Comparison of ENCODE assay signal across 25 cellular contexts in the genomic region with DNA sequence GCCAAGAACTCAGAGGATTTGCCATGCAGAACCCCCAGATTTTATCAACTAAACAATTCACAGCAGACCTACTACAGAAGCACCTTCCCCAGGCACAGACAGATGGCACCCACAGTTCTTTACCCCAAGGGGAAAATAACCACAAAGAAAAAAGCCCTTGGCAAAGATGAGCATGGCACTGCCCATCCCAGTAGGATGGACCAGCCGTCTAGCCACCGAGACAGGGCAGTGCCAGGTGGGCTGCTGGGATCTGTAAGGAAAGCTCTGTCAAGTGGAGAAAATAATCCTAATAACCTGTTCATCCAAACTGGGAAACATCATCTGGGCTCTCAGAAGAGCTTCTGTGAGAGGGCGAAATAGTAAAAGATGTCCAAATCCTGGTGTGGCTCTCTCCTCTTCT.
DNase-seq lines count a peak whose midpoint lies in the region; ATAC-seq and TF ChIP-seq lines count a peak whose summit lies in the region.
"Had no signal": no experiment of that assay in that cellular context is flagged by ENCODE, and none has a peak within 500 bp of the region (broad histone marks: within the 10 kb centered on the region; RNA-seq: fewer than 3 reads in every experiment).

No MANE protein-coding gene starts in this region.

- H3K27me3 ChIP-seq in SK-N-SH (ENCODE audit: insufficient read depth), result no peaks in the 10 kb centered on the region
- H3K27me3 ChIP-seq in endodermal cell (ENCODE audit: control insufficient read depth, insufficient read depth, low read length, poor library complexity, severe bottlenecking), result no peaks in the 10 kb centered on the region
- H3K27me3 ChIP-seq in stomach smooth muscle (ENCODE audit: control insufficient read depth in 1 of 2, insufficient read depth in 2 of 2, low read length in 2 of 2), result no peaks in the 10 kb centered on the region
- H3K27me3 ChIP-seq in WERI-Rb-1 (ENCODE audit: insufficient read depth, low read depth, severe bottlenecking), result no peaks in the 10 kb centered on the region
- H3K27me3 ChIP-seq: BLaER1, MG63 had no signal

- POLR2A ChIA-PET in SK-N-SH (lab: Yijun Ruan, JAX), result interaction anchor here (2.2 kb wide), 1 partner anchor 11 kb away, joined by 7 read pairs; no protein-coding TSS in a partner anchor

- no peak overlapping the region for H2AFZ ChIP-seq in SK-N-SH (ENCODE audit: low read depth)

- no peak overlapping the region for H3K4me3 Mint-ChIP-seq in endodermal cell
- H3K4me3 Mint-ChIP-seq: CD4-positive, alpha-beta T cell had no signal

- H3K9me2 ChIP-seq in SK-N-SH, result no peaks in the 10 kb centered on the region

- in situ Hi-C loops in G401 (cut with HindIII; ENCODE audit: low sequenced_read_pairs), result no loop called here

- H3K27me3 Mint-ChIP-seq in endodermal cell (ENCODE audit: insufficient read depth), result no peaks in the 10 kb centered on the region
- H3K27me3 Mint-ChIP-seq: CD4-positive, alpha-beta T cell had no signal

- TF ChIP-seq CTCF in SK-N-SH (IDR thresholded peaks at IDR 0.05) (no peak), endodermal cell (conservative IDR thresholded peaks at IDR 0.05) (no peak), WERI-Rb-1 (IDR thresholded peaks at IDR 0.05; ENCODE audit: low read depth, low read length) (no peak)

- CTCF ChIA-PET in SK-N-SH (lab: Yijun Ruan, JAX), result interaction anchor here (0.7 to 6.7 kb wide), 21 partner anchors 9 to 225 kb away, joined by 3 to 38 read pairs (median 6); partner anchors contain the start of gene COL23A1

- H3K4me1 ChIP-seq in SK-N-SH (ENCODE audit: control insufficient read depth in 1 of 2, insufficient read depth in 2 of 2, low read depth in 1 of 2, low read length in 1 of 2) (peaks cover 0 to 27% of the 10 kb centered on the region in 2 experiments; a peak in 1 of 4 replicates), endodermal cell (ENCODE audit: control insufficient read depth, insufficient read depth, low read length) (no peaks in the 10 kb centered on the region), stomach smooth muscle (ENCODE audit: control insufficient read depth, insufficient read depth, low read length) (peaks cover 15% of the 10 kb centered on the region)
- H3K4me1 ChIP-seq: BLaER1 had no signal

- DNase-seq in SK-N-SH, result no peak
- peak; percentile 19 for DNase-seq in G401 (ENCODE audit: low spot score)
- DNase-seq in endodermal cell, result peak; percentile 33
- no peak for DNase-seq in NCI-H1417 (lab: John Stamatoyannopoulos, UW)
- no peak for DNase-seq in WERI-Rb-1
- DNase-seq in COLO829 (ENCODE audit: low spot score), result no peak
- DNase-seq: ACHN; Caco-2; DMS 273 treated with DMSO at 0.1 percent for 48 hours; DMS79 treated with DMSO at 0.1 percent for 48 hours; H7; MG63; NCI-H1436; NCI-H187 treated with DMSO at 0.1 percent for 48 hours; NCI-H510A; NCI-H774; NK-92 treated with Interleukin-12 subunit alpha and Interleukin-12 subunit beta, amount 100 ng/mL, for 24 hours had no signal

- no peaks in the 10 kb centered on the region for H3K9me3 Mint-ChIP-seq in endodermal cell
- H3K9me3 Mint-ChIP-seq: CD4-positive, alpha-beta T cell had no signal

- WGBS in SK-N-SH (ENCODE audit: low lambda C conversion rate), result 35% methylated on average over 3 of the region's 3 CpGs
- 94 to 100% methylated on average over 1 to 3 of the region's 3 CpGs for WGBS in endodermal cell (ENCODE audit: insufficient coverage in 1 of 2, insufficient read length in 1 of 2), 2 experiments

- H3K79me2 ChIP-seq in SK-N-SH (ENCODE audit: insufficient read depth), result no peaks in the 10 kb centered on the region

- peaks cover 11% of the 10 kb centered on the region for H3K4me1 Mint-ChIP-seq in endodermal cell

- H3K27ac ChIP-seq in SK-N-SH (ENCODE audit: low read depth in 2 of 2, low read length in 1 of 2) (peak overlapping the region in 1 of 2 experiments; percentile 82; a peak in 2 of 4 replicates), endodermal cell (ENCODE audit: low read depth, low read length) (no peak overlapping the region), stomach smooth muscle (ENCODE audit: low read length) (peak overlapping the region; percentile 49), WERI-Rb-1 (no peak overlapping the region)
- H3K27ac ChIP-seq: 22Rv1, BLaER1, RWPE1 had no signal

- H4K20me1 ChIP-seq in SK-N-SH (ENCODE audit: insufficient read depth), result no peaks in the 10 kb centered on the region
- H4K20me1 ChIP-seq: BLaER1 had no signal

- TF ChIP-seq RAD21 in SK-N-SH (IDR thresholded peaks at IDR 0.05; ENCODE audit: low read length), result no peak

- H3K4me2 ChIP-seq in SK-N-SH, result no peak overlapping the region
- H3K4me2 ChIP-seq: BLaER1 had no signal

- TF ChIP-seq EP300 in SK-N-SH (IDR thresholded peaks at IDR 0.05; ENCODE audit: borderline replicate concordance in 1 of 2, low read depth in 1 of 2, low read length in 1 of 2), result no peak

- no peak overlapping the region for H3K9ac ChIP-seq in SK-N-SH
- no peak overlapping the region for H3K9ac ChIP-seq in endodermal cell (ENCODE audit: extremely low read depth, low read length, poor library complexity, severe bottlenecking)
- no peak overlapping the region for H3K9ac ChIP-seq in stomach smooth muscle (ENCODE audit: low read length in 2 of 2)
- H3K9ac ChIP-seq: BLaER1 had no signal

- H3K4me3 ChIP-seq in SK-N-SH (ENCODE audit: low read depth in 2 of 2, low read length in 1 of 2) (no peak overlapping the region), endodermal cell (ENCODE audit: low read length) (no peak overlapping the region), stomach smooth muscle (ENCODE audit: low read length in 2 of 2) (no peak overlapping the region), WERI-Rb-1 (ENCODE audit: low read depth, low read length) (no peak overlapping the region)
- H3K4me3 ChIP-seq: BLaER1, GM12878, K562, MG63 had no signal

- H3K27ac Mint-ChIP-seq in endodermal cell, result no peak overlapping the region
- H3K27ac Mint-ChIP-seq: CD4-positive, alpha-beta T cell had no signal

- no peaks in the 10 kb centered on the region for H3K36me3 ChIP-seq in SK-N-SH (replicated peaks in 1 of 2; ENCODE audit: control insufficient read depth in 1 of 2, insufficient read depth in 2 of 2, low read length in 1 of 2)
- H3K36me3 ChIP-seq in endodermal cell (ENCODE audit: control insufficient read depth, insufficient read depth, low read length), result no peaks in the 10 kb centered on the region
- no peaks in the 10 kb centered on the region for H3K36me3 ChIP-seq in stomach smooth muscle (ENCODE audit: control insufficient read depth in 2 of 2, insufficient read depth in 2 of 2, low read length in 2 of 2)
- H3K36me3 ChIP-seq in WERI-Rb-1, result no peaks in the 10 kb centered on the region
- H3K36me3 ChIP-seq: BLaER1 had no signal

- no peaks in the 10 kb centered on the region for H3F3A ChIP-seq in SK-N-SH (replicated peaks; ENCODE audit: insufficient read depth)

- H3K9me3 ChIP-seq in SK-N-SH (no peaks in the 10 kb centered on the region), endodermal cell (ENCODE audit: control insufficient read depth, low read length) (no peaks in the 10 kb centered on the region), stomach smooth muscle (ENCODE audit: control insufficient read depth in 2 of 2, low read length in 2 of 2) (no peaks in the 10 kb centered on the region), WERI-Rb-1 (ENCODE audit: severe bottlenecking) (no peaks in the 10 kb centered on the region)
- H3K9me3 ChIP-seq: BLaER1, Caco-2, MG63 had no signal

- H3K36me3 Mint-ChIP-seq in endodermal cell (ENCODE audit: low read depth), result no peaks in the 10 kb centered on the region

- no peak for ATAC-seq in SK-N-SH treated with all-trans-retinoic acid at 6 μM for 48 hours

TF ChIP-seq in SK-N-SH, 30 proteins besides CTCF, POLR2A, EP300 and RAD21 (continues in another document):
- TF ChIP-seq FOXM1 (IDR thresholded peaks at IDR 0.05; ENCODE audit: low read depth), result no peak
- no peak for TF ChIP-seq IRF3 (IDR thresholded peaks at IDR 0.05; ENCODE audit: low read depth, low read length)

TF ChIP-seq in SK-N-SH treated with all-trans-retinoic acid at 6 μM for 48 hours, 23 proteins besides CTCF, POLR2A, EP300 and RAD21 (continues in another document):
- TF ChIP-seq CREB5 (CRISPR knock-in tag; IDR thresholded peaks at IDR 0.05; ENCODE audit: low read depth) (no peak), OSR1 (CRISPR knock-in tag; IDR thresholded peaks at IDR 0.05) (no peak), BACH2 (CRISPR knock-in tag; IDR thresholded peaks at IDR 0.05; ENCODE audit: borderline replicate concordance) (no peak), GLIS3 (CRISPR knock-in tag; IDR thresholded peaks at IDR 0.05) (no peak), ZC3H10 (CRISPR knock-in tag; IDR thresholded peaks at IDR 0.05) (no peak), RARB (CRISPR knock-in tag; IDR thresholded peaks at IDR 0.05) (no peak), ZFP3 (CRISPR knock-in tag; IDR thresholded peaks at IDR 0.05) (no peak), ZNF70 (CRISPR knock-in tag; IDR thresholded peaks at IDR 0.05) (no peak), PPARA (CRISPR knock-in tag; IDR thresholded peaks at IDR 0.05; ENCODE audit: borderline replicate concordance) (no peak), TOX (CRISPR knock-in tag; IDR thresholded peaks at IDR 0.05; ENCODE audit: borderline replicate concordance) (no peak), ESRRG (CRISPR knock-in tag; IDR thresholded peaks at IDR 0.05) (no peak), TCF4 (CRISPR knock-in tag; IDR thresholded peaks at IDR 0.05; ENCODE audit: borderline replicate concordance) (no peak)
- TF ChIP-seq, protein P1, sequence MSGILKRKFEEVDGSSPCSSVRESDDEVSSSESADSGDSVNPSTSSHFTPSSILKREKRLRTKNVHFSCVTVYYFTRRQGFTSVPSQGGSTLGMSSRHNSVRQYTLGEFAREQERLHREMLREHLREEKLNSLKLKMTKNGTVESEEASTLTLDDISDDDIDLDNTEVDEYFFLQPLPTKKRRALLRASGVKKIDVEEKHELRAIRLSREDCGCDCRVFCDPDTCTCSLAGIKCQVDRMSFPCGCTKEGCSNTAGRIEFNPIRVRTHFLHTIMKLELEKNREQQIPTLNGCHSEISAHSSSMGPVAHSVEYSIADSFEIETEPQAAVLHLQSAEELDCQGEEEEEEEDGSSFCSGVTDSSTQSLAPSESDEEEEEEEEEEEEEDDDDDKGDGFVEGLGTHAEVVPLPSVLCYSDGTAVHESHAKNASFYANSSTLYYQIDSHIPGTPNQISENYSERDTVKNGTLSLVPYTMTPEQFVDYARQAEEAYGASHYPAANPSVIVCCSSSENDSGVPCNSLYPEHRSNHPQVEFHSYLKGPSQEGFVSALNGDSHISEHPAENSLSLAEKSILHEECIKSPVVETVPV (CRISPR knock-in tag; IDR thresholded peaks at IDR 0.05), result no peak

Comparison
In these comparisons a context has a peak if more than half of its experiments do, and no peak if none do; other contexts are left out.
1. DNase-seq: peak in G401 (single experiment) and endodermal cell (single experiment); none in SK-N-SH (single experiment), NCI-H1417 (0 of 3), WERI-Rb-1 (single experiment) and COLO829 (single experiment).